Comparison of ENCODE assay signal across 1 cellular context in the genomic region with DNA sequence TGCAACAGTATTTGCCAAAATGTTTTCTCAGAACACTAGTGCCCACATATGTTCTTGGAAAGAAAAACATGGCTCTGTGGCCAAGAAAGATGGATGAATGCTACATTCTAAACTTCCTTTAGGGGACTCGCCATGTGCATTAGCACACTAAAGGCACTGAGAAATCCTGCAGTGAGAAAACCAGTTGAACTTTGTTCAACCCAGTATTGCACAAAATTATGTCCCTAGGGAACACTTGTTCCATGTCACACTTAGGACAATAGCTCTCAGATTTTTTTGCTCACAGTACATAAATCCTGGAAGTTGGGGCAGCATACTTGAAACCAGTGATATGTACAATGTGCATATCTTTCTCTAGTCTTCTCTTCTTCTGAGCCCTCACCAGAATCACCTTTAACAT.
TF ChIP-seq lines count a peak whose summit lies in the region.

No MANE protein-coding gene starts in this region.

TF ChIP-seq in GM23338, 12 proteins besides CTCF, POLR2A, EP300 and RAD21 (continued from another document):
- TF ChIP-seq, protein P1, sequence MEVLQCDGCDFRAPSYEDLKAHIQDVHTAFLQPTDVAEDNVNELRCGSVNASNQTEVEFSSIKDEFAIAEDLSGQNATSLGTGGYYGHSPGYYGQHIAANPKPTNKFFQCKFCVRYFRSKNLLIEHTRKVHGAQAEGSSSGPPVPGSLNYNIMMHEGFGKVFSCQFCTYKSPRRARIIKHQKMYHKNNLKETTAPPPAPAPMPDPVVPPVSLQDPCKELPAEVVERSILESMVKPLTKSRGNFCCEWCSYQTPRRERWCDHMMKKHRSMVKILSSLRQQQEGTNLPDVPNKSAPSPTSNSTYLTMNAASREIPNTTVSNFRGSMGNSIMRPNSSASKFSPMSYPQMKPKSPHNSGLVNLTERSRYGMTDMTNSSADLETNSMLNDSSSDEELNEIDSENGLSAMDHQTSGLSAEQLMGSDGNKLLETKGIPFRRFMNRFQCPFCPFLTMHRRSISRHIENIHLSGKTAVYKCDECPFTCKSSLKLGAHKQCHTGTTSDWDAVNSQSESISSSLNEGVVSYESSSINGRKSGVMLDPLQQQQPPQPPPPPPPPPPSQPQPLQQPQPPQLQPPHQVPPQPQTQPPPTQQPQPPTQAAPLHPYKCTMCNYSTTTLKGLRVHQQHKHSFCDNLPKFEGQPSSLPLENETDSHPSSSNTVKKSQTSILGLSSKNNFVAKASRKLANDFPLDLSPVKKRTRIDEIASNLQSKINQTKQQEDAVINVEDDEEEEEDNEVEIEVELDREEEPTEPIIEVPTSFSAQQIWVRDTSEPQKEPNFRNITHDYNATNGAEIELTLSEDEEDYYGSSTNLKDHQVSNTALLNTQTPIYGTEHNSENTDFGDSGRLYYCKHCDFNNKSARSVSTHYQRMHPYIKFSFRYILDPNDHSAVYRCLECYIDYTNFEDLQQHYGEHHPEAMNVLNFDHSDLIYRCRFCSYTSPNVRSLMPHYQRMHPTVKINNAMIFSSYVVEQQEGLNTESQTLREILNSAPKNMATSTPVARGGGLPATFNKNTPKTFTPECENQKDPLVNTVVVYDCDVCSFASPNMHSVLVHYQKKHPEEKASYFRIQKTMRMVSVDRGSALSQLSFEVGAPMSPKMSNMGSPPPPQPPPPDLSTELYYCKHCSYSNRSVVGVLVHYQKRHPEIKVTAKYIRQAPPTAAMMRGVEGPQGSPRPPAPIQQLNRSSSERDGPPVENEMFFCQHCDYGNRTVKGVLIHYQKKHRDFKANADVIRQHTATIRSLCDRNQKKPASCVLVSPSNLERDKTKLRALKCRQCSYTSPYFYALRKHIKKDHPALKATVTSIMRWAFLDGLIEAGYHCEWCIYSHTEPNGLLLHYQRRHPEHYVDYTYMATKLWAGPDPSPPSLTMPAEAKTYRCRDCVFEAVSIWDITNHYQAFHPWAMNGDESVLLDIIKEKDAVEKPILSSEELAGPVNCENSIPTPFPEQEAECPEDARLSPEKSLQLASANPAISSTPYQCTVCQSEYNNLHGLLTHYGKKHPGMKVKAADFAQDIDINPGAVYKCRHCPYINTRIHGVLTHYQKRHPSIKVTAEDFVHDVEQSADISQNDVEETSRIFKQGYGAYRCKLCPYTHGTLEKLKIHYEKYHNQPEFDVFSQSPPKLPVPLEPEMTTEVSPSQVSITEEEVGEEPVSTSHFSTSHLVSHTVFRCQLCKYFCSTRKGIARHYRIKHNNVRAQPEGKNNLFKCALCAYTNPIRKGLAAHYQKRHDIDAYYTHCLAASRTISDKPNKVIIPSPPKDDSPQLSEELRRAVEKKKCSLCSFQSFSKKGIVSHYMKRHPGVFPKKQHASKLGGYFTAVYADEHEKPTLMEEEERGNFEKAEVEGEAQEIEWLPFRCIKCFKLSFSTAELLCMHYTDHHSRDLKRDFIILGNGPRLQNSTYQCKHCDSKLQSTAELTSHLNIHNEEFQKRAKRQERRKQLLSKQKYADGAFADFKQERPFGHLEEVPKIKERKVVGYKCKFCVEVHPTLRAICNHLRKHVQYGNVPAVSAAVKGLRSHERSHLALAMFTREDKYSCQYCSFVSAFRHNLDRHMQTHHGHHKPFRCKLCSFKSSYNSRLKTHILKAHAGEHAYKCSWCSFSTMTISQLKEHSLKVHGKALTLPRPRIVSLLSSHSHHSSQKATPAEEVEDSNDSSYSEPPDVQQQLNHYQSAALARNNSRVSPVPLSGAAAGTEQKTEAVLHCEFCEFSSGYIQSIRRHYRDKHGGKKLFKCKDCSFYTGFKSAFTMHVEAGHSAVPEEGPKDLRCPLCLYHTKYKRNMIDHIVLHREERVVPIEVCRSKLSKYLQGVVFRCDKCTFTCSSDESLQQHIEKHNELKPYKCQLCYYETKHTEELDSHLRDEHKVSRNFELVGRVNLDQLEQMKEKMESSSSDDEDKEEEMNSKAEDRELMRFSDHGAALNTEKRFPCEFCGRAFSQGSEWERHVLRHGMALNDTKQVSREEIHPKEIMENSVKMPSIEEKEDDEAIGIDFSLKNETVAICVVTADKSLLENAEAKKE (CRISPR knock-in tag; IDR thresholded peaks at IDR 0.05), result no peak
- TF ChIP-seq CREB1 (CRISPR knock-in tag; IDR thresholded peaks at IDR 0.05; ENCODE audit: low read depth), result no peak
- TF ChIP-seq, protein P2, sequence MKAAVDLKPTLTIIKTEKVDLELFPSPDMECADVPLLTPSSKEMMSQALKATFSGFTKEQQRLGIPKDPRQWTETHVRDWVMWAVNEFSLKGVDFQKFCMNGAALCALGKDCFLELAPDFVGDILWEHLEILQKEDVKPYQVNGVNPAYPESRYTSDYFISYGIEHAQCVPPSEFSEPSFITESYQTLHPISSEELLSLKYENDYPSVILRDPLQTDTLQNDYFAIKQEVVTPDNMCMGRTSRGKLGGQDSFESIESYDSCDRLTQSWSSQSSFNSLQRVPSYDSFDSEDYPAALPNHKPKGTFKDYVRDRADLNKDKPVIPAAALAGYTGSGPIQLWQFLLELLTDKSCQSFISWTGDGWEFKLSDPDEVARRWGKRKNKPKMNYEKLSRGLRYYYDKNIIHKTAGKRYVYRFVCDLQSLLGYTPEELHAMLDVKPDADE (IDR thresholded peaks at IDR 0.05), result no peak
- TF ChIP-seq POLR2AphosphoS5 (IDR thresholded peaks at IDR 0.05; ENCODE audit: low read depth), result no peak
- TF ChIP-seq JUNB (IDR thresholded peaks at IDR 0.05; ENCODE audit: unreplicated experiment), result no peak
- TF ChIP-seq EZH2 (IDR thresholded peaks at IDR 0.05; ENCODE audit: low read depth, unreplicated experiment), result no peak
- TF ChIP-seq STAT1 (IDR thresholded peaks at IDR 0.05; ENCODE audit: unreplicated experiment), result no peak
- no peak for TF ChIP-seq EZH2phosphoT487 (IDR thresholded peaks at IDR 0.05; ENCODE audit: unreplicated experiment)
- TF ChIP-seq ZNF114 (CRISPR knock-in tag; IDR thresholded peaks at IDR 0.05), result no peak
